25 cellular contexts compared by ENCODE assay signal in the genomic region with DNA sequence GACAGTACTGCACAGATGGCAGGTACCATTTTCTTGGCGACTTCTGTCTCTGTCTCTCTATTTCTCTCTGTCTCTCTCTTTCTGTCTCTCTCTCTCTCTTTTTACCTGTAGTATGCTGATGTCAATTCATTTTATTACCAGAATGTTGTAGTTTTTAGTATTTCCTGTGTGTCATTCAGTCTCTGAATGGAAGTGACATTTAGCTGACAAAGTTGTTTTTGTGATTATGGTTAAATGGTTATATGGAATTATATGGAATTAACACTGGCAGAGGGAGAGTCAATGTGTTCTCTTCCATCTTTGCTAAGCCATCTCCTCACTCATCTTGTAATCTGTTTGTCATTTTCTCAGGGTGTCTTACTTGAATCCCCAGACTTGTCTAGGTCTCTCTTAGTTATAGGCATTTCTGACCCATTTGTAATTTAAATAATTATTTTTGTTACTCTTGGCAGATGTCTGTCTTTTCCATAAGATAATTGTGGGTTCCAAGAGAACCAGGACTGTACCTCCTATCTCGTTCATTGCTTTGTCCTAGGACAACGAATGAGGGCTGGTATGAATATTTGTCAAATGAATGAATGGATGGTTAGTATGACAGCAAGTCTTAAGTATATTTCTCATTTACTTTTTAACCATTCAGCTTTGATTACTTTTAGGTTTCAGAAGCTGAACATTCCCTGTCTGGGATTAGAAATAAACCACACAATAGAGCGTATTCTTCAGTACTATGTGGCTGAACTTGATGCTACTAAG.
"Had no signal": no experiment of that assay in that cellular context is flagged by ENCODE, and none has a peak within 500 bp of the region (broad histone marks: within the 10 kb centered on the region; RNA-seq: fewer than 3 reads in every experiment).

No MANE protein-coding gene starts in this region.

- H3K4me1 ChIP-seq: parathyroid adenoma, psoas muscle, right lobe of liver, sigmoid colon, stomach, tibial nerve, upper lobe of left lung had no signal

- DNase-seq: natural killer cell; occipital lobe; ovary; posterior cingulate gyrus; psoas muscle; right cardiac atrium; right lobe of liver; sigmoid colon; small intestine; stimulated activated CD4-positive, alpha-beta T cell treated with anti-CD3 and anti-CD28 coated beads, Interleukin-15, amount 100 ng/mL, for 24 hours; stimulated activated CD4-positive, alpha-beta T cell treated with anti-CD3 and anti-CD28 coated beads, Interleukin-2, amount 100 ng/mL, for 24 hours; stimulated activated CD4-positive, alpha-beta T cell treated with anti-CD3 and anti-CD28 coated beads, Interleukin-2, amount 100 ng/mL, for 48 hours; stimulated activated CD4-positive, alpha-beta T cell treated with anti-CD3 and anti-CD28 coated beads, Interleukin-4, amount 100 ng/mL, for 24 hours; stimulated activated naive B cell treated with anti-CD40 and anti-IgM and Interleukin-4, amounts not matched to agents 10 μg/mL and 1 μg/mL and 100 μg/mL, for 72 hours; stimulated activated naive CD4-positive, alpha-beta T cell treated with Interleukin-2 at 50 U/mL for 16 hours; stomach; thyroid gland; trophoblast cell; upper lobe of left lung had no signal

- H3K36me3 ChIP-seq: neural progenitor cell, ovary, right lobe of liver, sigmoid colon, stomach, thoracic aorta, thyroid gland, tibial nerve, upper lobe of left lung had no signal

- H3K27ac ChIP-seq: neural progenitor cell, ovary, parathyroid adenoma, psoas muscle, right lobe of liver, sigmoid colon, stomach, thoracic aorta, thyroid gland, tibial nerve, upper lobe of left lung had no signal

- ATAC-seq: natural killer cell; psoas muscle; right cardiac atrium; right lobe of liver; stimulated activated effector memory CD8-positive, alpha-beta T cell treated with anti-CD3 and anti-CD28 coated beads, Interleukin-12 subunit alpha, Interleukin-12 subunit beta, amount 100 ng/mL, for 72 hours; stimulated activated naive B cell treated with anti-CD40 and anti-IgM and Interleukin-4, amounts not matched to agents 10 μg/mL and 1 μg/mL and 100 μg/mL, for 72 hours had no signal

- H3K4me3 ChIP-seq: neural progenitor cell, ovary, psoas muscle, right lobe of liver, sigmoid colon, stomach, thoracic aorta, thyroid gland, tibial nerve, upper lobe of left lung had no signal

- FAIRE-seq: small intestine, urothelium cell line had no signal

- H3K27me3 ChIP-seq: ovary, right lobe of liver, sigmoid colon, thyroid gland, tibial nerve, upper lobe of left lung had no signal

- H3K9me3 ChIP-seq: ovary, psoas muscle, right lobe of liver, sigmoid colon, stomach, thoracic aorta, thyroid gland, tibial nerve, upper lobe of left lung had no signal
